In the genomic region with DNA sequence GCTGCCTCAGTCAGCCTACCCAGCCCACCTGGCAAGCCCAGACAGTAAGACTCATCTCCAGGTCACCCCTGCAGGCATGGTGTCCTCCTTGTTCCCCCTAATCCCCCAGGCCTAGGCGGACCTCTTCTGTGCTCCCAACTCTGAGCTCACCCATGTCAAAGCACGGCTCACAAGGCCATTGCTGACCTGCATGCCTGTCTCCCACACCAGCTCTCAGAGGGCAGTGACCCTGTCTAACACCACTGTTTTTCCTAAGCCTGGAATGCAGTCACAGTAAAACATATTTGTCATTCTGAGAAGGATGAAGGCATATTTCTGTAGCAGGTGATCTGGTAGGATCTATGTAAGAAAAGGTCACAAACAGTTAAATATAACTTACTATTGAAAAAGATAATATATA, we compare ENCODE assay signal across 14 cellular contexts.
DNase-seq lines count a peak whose midpoint lies in the region; ATAC-seq and TF ChIP-seq lines count a peak whose summit lies in the region.
"Had no signal": no experiment of that assay in that cellular context is flagged by ENCODE, and none has a peak within 500 bp of the region (broad histone marks: within the 10 kb centered on the region; RNA-seq: fewer than 3 reads in every experiment).

No MANE protein-coding gene starts in this region.

- intact Hi-C loops in tibial artery (cut with DNase I; ENCODE audit: low total_unique reads) = no loop called here

- H3K4me1 Mint-ChIP-seq in stimulated activated effector memory CD8-positive, alpha-beta T cell treated with anti-CD3 and anti-CD28 coated beads, Interleukin-12 subunit alpha, Interleukin-12 subunit beta, amount 100 ng/mL, for 72 hours = no peaks in the 10 kb centered on the region

- H3K9me3 ChIP-seq in esophagus (ENCODE audit: control insufficient read depth in 2 of 2, insufficient read depth in 1 of 2, low read depth in 1 of 2, low read length in 1 of 2) (no peaks in the 10 kb centered on the region), muscle layer of duodenum (ENCODE audit: control insufficient read depth in 1 of 2, low read length in 2 of 2) (no peaks in the 10 kb centered on the region), tibial artery (no peaks in the 10 kb centered on the region)

- ATAC-seq in stimulated activated effector memory CD8-positive, alpha-beta T cell treated with anti-CD3 and anti-CD28 coated beads, Interleukin-12 subunit alpha, Interleukin-12 subunit beta, amount 100 ng/mL, for 72 hours = no peak
- ATAC-seq: activated CD8-positive, alpha-beta T cell treated with anti-CD3 and anti-CD28 coated beads, Interleukin-2, amount 10 ng/mL, durations not matched to agents 7 days and 5 days; left colon; stimulated activated naive CD8-positive, alpha-beta T cell treated with anti-CD3 and anti-CD28 coated beads, Interleukin-15, Interleukin-2, amounts not matched to agents 100 U/mL and 50 U/mL, for 24 hours had no signal

- no peaks in the 10 kb centered on the region for H3K9me3 Mint-ChIP-seq in stimulated activated effector memory CD8-positive, alpha-beta T cell treated with anti-CD3 and anti-CD28 coated beads, Interleukin-12 subunit alpha, Interleukin-12 subunit beta, amount 100 ng/mL, for 72 hours
- H3K9me3 Mint-ChIP-seq: IgD-negative memory B cell had no signal

- H3K27ac Mint-ChIP-seq in stimulated activated effector memory CD8-positive, alpha-beta T cell treated with anti-CD3 and anti-CD28 coated beads, Interleukin-12 subunit alpha, Interleukin-12 subunit beta, amount 100 ng/mL, for 72 hours = no peak overlapping the region
- H3K27ac Mint-ChIP-seq: activated CD8-positive, alpha-beta T cell treated with anti-CD3 and anti-CD28 coated beads, Interleukin-2, amount 10 ng/mL, durations not matched to agents 7 days and 5 days had no signal

- H3K4me3 ChIP-seq in esophagus (ENCODE audit: low read depth in 1 of 2, low read length in 2 of 2) (no peak overlapping the region), muscle layer of duodenum (ENCODE audit: low read depth in 1 of 2, low read length in 2 of 2) (peak overlapping the region in 1 of 2 donors; percentile 40), tibial artery (peak overlapping the region; percentile 85 to 92)

- peak overlapping the region; percentile 50 to 74 for H3K27ac ChIP-seq in esophagus (ENCODE audit: low read depth in 2 of 2, low read length in 1 of 2)
- H3K27ac ChIP-seq in muscle layer of duodenum (ENCODE audit: low read length) = peak overlapping the region; percentile 47
- peak overlapping the region; percentile 91 to 94 for H3K27ac ChIP-seq in tibial artery

- H3K4me3 Mint-ChIP-seq in stimulated activated effector memory CD8-positive, alpha-beta T cell treated with anti-CD3 and anti-CD28 coated beads, Interleukin-12 subunit alpha, Interleukin-12 subunit beta, amount 100 ng/mL, for 72 hours = no peak overlapping the region
- H3K4me3 Mint-ChIP-seq: activated CD8-positive, alpha-beta T cell treated with anti-CD3 and anti-CD28 coated beads, Interleukin-2, amount 10 ng/mL, durations not matched to agents 7 days and 5 days; IgD-negative memory B cell had no signal

- H3K4me1 ChIP-seq in esophagus (ENCODE audit: control insufficient read depth in 2 of 2, insufficient read depth in 2 of 2, low read length in 1 of 2) (peaks cover 3 to 4% of the 10 kb centered on the region in 2 donors), muscle layer of duodenum (ENCODE audit: control insufficient read depth in 1 of 2, insufficient read depth in 2 of 2, low read length in 2 of 2) (peaks cover 26 to 59% of the 10 kb centered on the region in 2 donors), tibial artery (peaks cover 7 to 68% (median 62%) of the 10 kb centered on the region in 4 donors)

- no peak for TF ChIP-seq CTCF in tibial artery (IDR thresholded peaks at IDR 0.05)

- WGBS in esophagus, 2 donors = 43 to 63% methylated on average over 2 of the region's 2 CpGs

- H3K36me3 ChIP-seq in esophagus (ENCODE audit: control insufficient read depth in 2 of 2, insufficient read depth in 2 of 2, low read length in 1 of 2) = no peaks in the 10 kb centered on the region
- peaks cover 0 to 6% of the 10 kb centered on the region in 2 donors for H3K36me3 ChIP-seq in muscle layer of duodenum (ENCODE audit: control insufficient read depth in 1 of 2, insufficient read depth in 2 of 2, low read length in 2 of 2)
- H3K36me3 ChIP-seq in tibial artery = peaks cover 34 to 42% (median 40%) of the 10 kb centered on the region in 3 donors

- H3K27me3 ChIP-seq in esophagus (ENCODE audit: control insufficient read depth in 1 of 2, insufficient read depth in 2 of 2, low read length in 2 of 2) (no peaks in the 10 kb centered on the region), muscle layer of duodenum (ENCODE audit: low read depth, low read length) (no peaks in the 10 kb centered on the region), tibial artery (no peaks in the 10 kb centered on the region)

- peaks cover 4% of the 10 kb centered on the region for H3K36me3 Mint-ChIP-seq in stimulated activated effector memory CD8-positive, alpha-beta T cell treated with anti-CD3 and anti-CD28 coated beads, Interleukin-12 subunit alpha, Interleukin-12 subunit beta, amount 100 ng/mL, for 72 hours
- H3K36me3 Mint-ChIP-seq: IgD-negative memory B cell had no signal

- DNase-seq in HuH-7.5 (ENCODE audit: low spot score) (peak; percentile 68), tibial artery (no peak), occipital lobe (lab: John Stamatoyannopoulos, UW) (no peak), cerebellum (ENCODE audit: low spot score) (no peak)
- no peak for DNase-seq in stimulated activated effector memory CD8-positive, alpha-beta T cell treated with anti-CD3 and anti-CD28 coated beads, Interleukin-12 subunit alpha, Interleukin-12 subunit beta, amount 100 ng/mL, for 72 hours (ENCODE audit: low spot score in 2 of 2)
- DNase-seq: activated CD8-positive, alpha-beta T cell treated with anti-CD3 and anti-CD28 coated beads, Interleukin-2, amount 10 ng/mL, durations not matched to agents 7 days and 5 days; activated naive CD4-positive, alpha-beta T cell; left colon; NCI-H146; NCI-H526; stimulated activated naive CD8-positive, alpha-beta T cell treated with anti-CD3 and anti-CD28 coated beads, Interleukin-15, Interleukin-2, amounts not matched to agents 100 U/mL and 50 U/mL, for 24 hours had no signal

Comparison
In these comparisons a context has a peak if more than half of its experiments do, and no peak if none do; other contexts are left out.
1. H3K4me3 ChIP-seq: peak in tibial artery (2 of 2); none in esophagus (0 of 2).
2. Peak in every context shown above with its lines, with median percentiles within 50 percentile points of each other: H3K27ac ChIP-seq.